In genomic region chr11:72813740-72814138, GRCh38 we compare ENCODE assay signal across 8 cellular contexts. TPM values are rescaled to one million over a fixed set of nuclear protein-coding genes. Genes with fewer than 3 reads are reported as not detected.
DNase-seq lines count a peak whose midpoint lies in the region; ATAC-seq and TF ChIP-seq lines count a peak whose summit lies in the region.

No MANE protein-coding gene starts in this region.

- peak overlapping the region; percentile 65 for H2AFZ ChIP-seq in fibroblast of lung (ENCODE audit: low read length)

- H3K4me1 ChIP-seq in fibroblast of lung (ENCODE audit: control insufficient read depth, extremely low read depth, insufficient read depth, low read length) (peaks cover 17% of the 10 kb centered on the region), uterus (peaks cover 0 to 20% of the 10 kb centered on the region in 2 donors)

- in situ Hi-C loops in Caki2 (cut with HindIII; ENCODE audit: low pct_unique_long_range_greater_than_20kb, low sequenced_read_pairs): no loop called here

- H3K9ac ChIP-seq in fibroblast of lung (ENCODE audit: insufficient read depth, low read length): peak overlapping the region; percentile 93

- peak overlapping the region; percentile 96 for H3K27ac ChIP-seq in fibroblast of lung (ENCODE audit: insufficient read depth, low read length)
- H3K27ac ChIP-seq in uterus: peak overlapping the region; percentile 92 to 94

- peak overlapping the region; percentile 58 for H3K27ac Mint-ChIP-seq in nephron progenitor cell

- TF ChIP-seq CTCF in fibroblast of lung (conservative IDR thresholded peaks at IDR 0.05 in 1 of 2, IDR thresholded peaks at IDR 0.05 in 1 of 2; ENCODE audit: low read depth in 1 of 2, low read length in 2 of 2) (no peak), nephron progenitor cell (IDR thresholded peaks at IDR 0.05) (no peak), uterus (IDR thresholded peaks at IDR 0.05) (no peak)

- H3K9me3 ChIP-seq in fibroblast of lung (ENCODE audit: control insufficient read depth, insufficient read depth, low read depth, low read length) (no peaks in the 10 kb centered on the region), uterus (no peaks in the 10 kb centered on the region)

- H3K4me3 ChIP-seq in fibroblast of lung (replicated peaks in 1 of 4; ENCODE audit: control extremely low read depth in 1 of 4, insufficient read depth in 1 of 4, low read depth in 3 of 4, low read length in 4 of 4) (peak overlapping the region; percentile 62 to 97 (median 89)), uterus (peak overlapping the region; percentile 80 to 83)

- H3K4me1 Mint-ChIP-seq in nephron progenitor cell: peaks cover 40% of the 10 kb centered on the region

- H4K20me1 ChIP-seq in fibroblast of lung (ENCODE audit: control insufficient read depth, extremely low read depth, insufficient read depth, low read length): no peaks in the 10 kb centered on the region

- H3K27me3 Mint-ChIP-seq in nephron progenitor cell (ENCODE audit: low read depth, poor library complexity): peaks cover 16% of the 10 kb centered on the region

- DNase-seq in Caki2 (ENCODE audit: low read depth): peak; percentile 88
- peak; percentile 79 for DNase-seq in NCI-H2196 treated with DMSO at 0.1 percent for 48 hours (lab: John Stamatoyannopoulos, UW; ENCODE audit: unreplicated experiment)
- DNase-seq in activated CD4-positive, alpha-beta T cell treated with anti-CD3 and anti-CD28 coated beads for 48 hours: peak; percentile 87
- peak in 1 of 2 donors; percentile 80 for DNase-seq in fibroblast of lung (ENCODE audit: low read depth in 2 of 2)
- DNase-seq in nephron progenitor cell: no peak
- peak in 1 of 2 donors; percentile 74 for DNase-seq in uterus

- no peaks in the 10 kb centered on the region for H3K9me3 Mint-ChIP-seq in nephron progenitor cell

- peak overlapping the region; percentile 88 for H3K4me2 ChIP-seq in fibroblast of lung (ENCODE audit: extremely low read depth, insufficient read depth, low read length)

- H3K36me3 Mint-ChIP-seq in nephron progenitor cell (ENCODE audit: low read depth): peaks cover 20% of the 10 kb centered on the region

- TF ChIP-seq POLR2A in uterus (IDR thresholded peaks at IDR 0.05): no peak

- peak; percentile 40 for ATAC-seq in GM19043 (IDR thresholded peaks at IDR 0.05; ENCODE audit: low read depth, unreplicated experiment)
- peak; percentile 43 for ATAC-seq in HG03135 (IDR thresholded peaks at IDR 0.05; ENCODE audit: unreplicated experiment)

- H3K27me3 ChIP-seq in fibroblast of lung (ENCODE audit: control insufficient read depth, insufficient read depth, low read length) (no peaks in the 10 kb centered on the region), uterus (no peaks in the 10 kb centered on the region)

- intact Hi-C loops in uterus (cut with DNase I; ENCODE audit: low total_unique reads): no loop called here

- peak overlapping the region; percentile 84 for H3K4me3 Mint-ChIP-seq in nephron progenitor cell

- no peaks in the 10 kb centered on the region for H3K36me3 ChIP-seq in fibroblast of lung (ENCODE audit: control insufficient read depth, insufficient read depth, low read length)
- no peaks in the 10 kb centered on the region for H3K36me3 ChIP-seq in uterus

- peaks cover 14% of the 10 kb centered on the region for H3K79me2 ChIP-seq in fibroblast of lung (ENCODE audit: control insufficient read depth, insufficient read depth, low read length)

RNA-seq across cellular contexts. Expression of gene ATG16L2, which starts 0.5 kb away (rescaled TPM):
- total RNA-seq in Caki2 (2014; rRNA removed; shearing (Covaris generic); ENCODE audit: low replicate concordance): 5.5 and 20.9 TPM in 2 replicates
- 5.6 and 8.8 TPM in 2 replicates for total RNA-seq in fibroblast of lung
- 3.3 and 3.8 TPM in 2 replicates for polyA plus RNA-seq in fibroblast of lung
- polyA plus RNA-seq in fibroblast of lung (2012): 2.2 and 4.3 TPM in 2 replicates
- polyA minus RNA-seq in fibroblast of lung (ENCODE audit: low replicate concordance): 4.7 and 10.6 TPM in 2 replicates
- 10 to 100 TPM; 20.7 to 57.6 (median 32.3) TPM for total RNA-seq in uterus

RNA-seq across cellular contexts. Expression of gene STARD10, which starts 19.9 kb away (rescaled TPM):
- 56.8 and 68.2 TPM in 2 replicates for total RNA-seq in Caki2 (2014; rRNA removed; shearing (Covaris generic); ENCODE audit: low replicate concordance)
- total RNA-seq in fibroblast of lung (32.0 and 38.3 TPM in 2 replicates), uterus (10 to 100 TPM; 19.1 to 85.3 (median 53.0) TPM)
- polyA plus RNA-seq in fibroblast of lung: 11.4 and 20.7 TPM in 2 replicates
- polyA plus RNA-seq in fibroblast of lung (2012): 11.3 and 22.7 TPM in 2 replicates
- polyA minus RNA-seq in fibroblast of lung (ENCODE audit: low replicate concordance): 38.3 and 67.4 TPM in 2 replicates
